Comparison of ENCODE assay signal across 2 cellular contexts in genomic region chr5:58793888-58794287, GRCh38.
TF ChIP-seq lines count a peak whose summit lies in the region.

No MANE protein-coding gene starts in this region.

TF ChIP-seq in neural cell, 6 proteins besides CTCF, POLR2A, EP300 and RAD21 (continued from another document):
- TF ChIP-seq EZH2 (IDR thresholded peaks at IDR 0.05; ENCODE audit: borderline replicate concordance, insufficient read depth, low read length, poor library complexity, severe bottlenecking): no peak
- no peak for TF ChIP-seq POLR2AphosphoS5 (IDR thresholded peaks at IDR 0.05)

TF ChIP-seq in WTC11, 78 proteins besides CTCF, POLR2A, EP300 and RAD21 (continued from another document):
- no peak for TF ChIP-seq ATF6 (CRISPR knock-in tag; IDR thresholded peaks at IDR 0.05)
